In genomic region chr10:24202181-24202570, GRCh38 we compare ENCODE assay signal across 25 cellular contexts. TPM values are rescaled to one million over a fixed set of nuclear protein-coding genes. Genes with fewer than 3 reads are reported as not detected.
DNase-seq lines count a peak whose midpoint lies in the region; ATAC-seq and TF ChIP-seq lines count a peak whose summit lies in the region.
"Had no signal": no experiment of that assay in that cellular context is flagged by ENCODE, and none has a peak within 500 bp of the region (broad histone marks: within the 10 kb centered on the region; RNA-seq: fewer than 3 reads in every experiment).

No MANE protein-coding gene starts in this region.

- H3K4me1 Mint-ChIP-seq in H9 = peaks cover 31 to 40% of the 10 kb centered on the region in 2 experiments
- H3K4me1 Mint-ChIP-seq in stimulated activated memory B cell treated with anti-CD40 and anti-IgM and Interleukin-4, amounts not matched to agents 10 μg/mL and 1 μg/mL and 100 μg/mL, for 72 hours = no peaks in the 10 kb centered on the region

- H2AFZ ChIP-seq in H9 (ENCODE audit: low read length) = no peak overlapping the region

- peak overlapping the region in 2 of 3 experiments; percentile 48 to 53; a peak in 3 of 7 replicates for H3K27ac Mint-ChIP-seq in H9
- no peak overlapping the region for H3K27ac Mint-ChIP-seq in stimulated activated memory B cell treated with anti-CD40 and anti-IgM and Interleukin-4, amounts not matched to agents 10 μg/mL and 1 μg/mL and 100 μg/mL, for 72 hours
- H3K27ac Mint-ChIP-seq: effector memory CD8-positive, alpha-beta T cell had no signal

- H4K8ac ChIP-seq in H9 (replicated peaks; ENCODE audit: insufficient read length, low read depth, low read length) = no peak overlapping the region

- H3K14ac ChIP-seq in H9 (ENCODE audit: insufficient read depth, low read length) = no peak overlapping the region; the same call in 1 of the 2 replicates

- no peak for TF ChIP-seq CTCF in H9 (conservative IDR thresholded peaks at IDR 0.05)

- H3K23ac ChIP-seq in H9 (ENCODE audit: insufficient read length, low read depth, low read length) = no peak overlapping the region

- H3K9me3 Mint-ChIP-seq in H9 = no peaks in the 10 kb centered on the region
- H3K9me3 Mint-ChIP-seq in stimulated activated memory B cell treated with anti-CD40 and anti-IgM and Interleukin-4, amounts not matched to agents 10 μg/mL and 1 μg/mL and 100 μg/mL, for 72 hours = no peaks in the 10 kb centered on the region
- H3K9me3 Mint-ChIP-seq: effector memory CD8-positive, alpha-beta T cell; neural crest cell had no signal

- no peak overlapping the region for H2BK12ac ChIP-seq in H9 (ENCODE audit: insufficient read length, low read depth, low read length)

- H2BK20ac ChIP-seq in H9 (ENCODE audit: low read depth, low read length, poor library complexity, severe bottlenecking) = no peak overlapping the region

- H3K27ac ChIP-seq in H9 (ENCODE audit: insufficient read length, low read depth, low read length) = no peak overlapping the region
- H3K27ac ChIP-seq: brain microvascular endothelial cell, esophagus muscularis mucosa, RWPE1, spleen, stomach, WERI-Rb-1 had no signal

- no peaks in the 10 kb centered on the region for H3K4me1 ChIP-seq in H9 (ENCODE audit: insufficient read depth, low read length)

- H4K5ac ChIP-seq in H9 (ENCODE audit: insufficient read length, low read depth, low read length) = no peak overlapping the region

- no peak overlapping the region for H2BK120ac ChIP-seq in H9 (ENCODE audit: low read depth, low read length, poor library complexity, severe bottlenecking)

- no peaks in the 10 kb centered on the region for H4K20me1 ChIP-seq in H9 (ENCODE audit: control insufficient read depth, insufficient read depth, insufficient read length)

- no peak overlapping the region for H3K4ac ChIP-seq in H9 (ENCODE audit: low read depth, low read length)

- H2BK5ac ChIP-seq in H9 (ENCODE audit: insufficient read length, low read length) = no peak overlapping the region

- no peaks in the 10 kb centered on the region for H3K27me3 ChIP-seq in H9 (ENCODE audit: insufficient read depth, low read length)
- H3K27me3 ChIP-seq: brain microvascular endothelial cell, esophagus muscularis mucosa, spleen, stomach had no signal

- no peak overlapping the region for H2BK15ac ChIP-seq in H9 (ENCODE audit: low read depth, low read length)

- H3T11ph ChIP-seq in H9 (ENCODE audit: low read length) = no peak overlapping the region

- H3K18ac ChIP-seq in H9 (ENCODE audit: insufficient read length, low read depth, low read length) = no peak overlapping the region

- H3K56ac ChIP-seq in H9 (ENCODE audit: insufficient read length, low read depth, low read length) = no peak overlapping the region

- H3K4me3 Mint-ChIP-seq in H9 = peak overlapping the region; percentile 16 to 27; a peak in 3 of 5 replicates
- H3K4me3 Mint-ChIP-seq in stimulated activated memory B cell treated with anti-CD40 and anti-IgM and Interleukin-4, amounts not matched to agents 10 μg/mL and 1 μg/mL and 100 μg/mL, for 72 hours = no peak overlapping the region
- H3K4me3 Mint-ChIP-seq: effector memory CD8-positive, alpha-beta T cell; neural crest cell had no signal

- H3K9me3 ChIP-seq in H9 (ENCODE audit: control insufficient read depth, low read depth, low read length) = no peaks in the 10 kb centered on the region
- H3K9me3 ChIP-seq: esophagus muscularis mucosa, SK-N-SH, spleen, stomach had no signal

- H3K4me2 ChIP-seq in H9 (ENCODE audit: insufficient read depth, insufficient read length, low read length) = peak overlapping the region; percentile 5
- H3K4me2 ChIP-seq: SK-N-SH had no signal

- no peaks in the 10 kb centered on the region for H3K79me2 ChIP-seq in H9 (ENCODE audit: insufficient read depth, low read length)

- DNase-seq in H9 (peak; percentile 63), iPS-NIHi11 (ENCODE audit: low spot score) (peak; percentile 72), mucosa of gallbladder (ENCODE audit: low spot score) (peak; percentile 40), GM19240 (ENCODE audit: insufficient read length, low spot score) (no peak)
- DNase-seq: activated CD4-positive, alpha-beta T cell treated with anti-CD3 and anti-CD28 coated beads, Interleukin-2, amount 50 U/mL, for 1 hour; activated gamma-delta T cell; brain microvascular endothelial cell; C1 segment of cervical spinal cord; effector memory CD8-positive, alpha-beta T cell; Kasumi-1; left cardiac atrium; midbrain; NCI-H1694 treated with DMSO at 0.1 percent for 48 hours; NCI-H526 treated with DMSO at 0.1 percent for 48 hours; SK-N-SH; spleen; stomach; WERI-Rb-1 had no signal

- H4K91ac ChIP-seq in H9 (ENCODE audit: insufficient read length, low read depth, low read length) = no peak overlapping the region

- no peaks in the 10 kb centered on the region for H3K23me2 ChIP-seq in H9 (ENCODE audit: insufficient read length, low read depth, low read length, poor library complexity, severe bottlenecking)

- WGBS in H9 (ENCODE audit: extremely low coverage, insufficient read length, low lambda C conversion rate) = no CpG with 5 or more reads among the region's 6 CpGs

- H3K36me3 Mint-ChIP-seq in H9 (ENCODE audit: insufficient read depth in 1 of 3, low read depth in 3 of 3) = no peaks in the 10 kb centered on the region
- H3K36me3 Mint-ChIP-seq in stimulated activated memory B cell treated with anti-CD40 and anti-IgM and Interleukin-4, amounts not matched to agents 10 μg/mL and 1 μg/mL and 100 μg/mL, for 72 hours = no peaks in the 10 kb centered on the region

- H3K9ac ChIP-seq in H9 (ENCODE audit: extremely low read depth, insufficient read length, low read length) = no peak overlapping the region
- H3K9ac ChIP-seq: SK-N-SH had no signal

- ATAC-seq in stimulated activated memory B cell treated with anti-CD40 and anti-IgM and Interleukin-4, amounts not matched to agents 10 μg/mL and 1 μg/mL and 100 μg/mL, for 72 hours = peak; percentile 39
- ATAC-seq in HG03378 (IDR thresholded peaks at IDR 0.05; ENCODE audit: unreplicated experiment) = no peak
- no peak for ATAC-seq in HG02763 (IDR thresholded peaks at IDR 0.05; ENCODE audit: unreplicated experiment)
- no peak for ATAC-seq in GM18868 (IDR thresholded peaks at IDR 0.05; ENCODE audit: unreplicated experiment)
- ATAC-seq: effector memory CD8-positive, alpha-beta T cell; left cardiac atrium had no signal

- no peaks in the 10 kb centered on the region for H3K79me1 ChIP-seq in H9 (ENCODE audit: insufficient read depth, low read depth, low read length, poor library complexity, severe bottlenecking)

- no peaks in the 10 kb centered on the region for H3K27me3 Mint-ChIP-seq in H9 (ENCODE audit: low read depth)
- peaks cover 8% of the 10 kb centered on the region for H3K27me3 Mint-ChIP-seq in stimulated activated memory B cell treated with anti-CD40 and anti-IgM and Interleukin-4, amounts not matched to agents 10 μg/mL and 1 μg/mL and 100 μg/mL, for 72 hours

- H2AK5ac ChIP-seq in H9 (ENCODE audit: insufficient read length, low read length) = no peak overlapping the region

RNA-seq across cellular contexts. Expression of gene KIAA1217, which starts 6.8 kb away (rescaled TPM):
- total RNA-seq in H9 (2021) (17.2 and 18.6 TPM in 2 replicates), mucosa of gallbladder (44.0 TPM)
